ENCODE assay signal across 22 cellular contexts in the genomic region with DNA sequence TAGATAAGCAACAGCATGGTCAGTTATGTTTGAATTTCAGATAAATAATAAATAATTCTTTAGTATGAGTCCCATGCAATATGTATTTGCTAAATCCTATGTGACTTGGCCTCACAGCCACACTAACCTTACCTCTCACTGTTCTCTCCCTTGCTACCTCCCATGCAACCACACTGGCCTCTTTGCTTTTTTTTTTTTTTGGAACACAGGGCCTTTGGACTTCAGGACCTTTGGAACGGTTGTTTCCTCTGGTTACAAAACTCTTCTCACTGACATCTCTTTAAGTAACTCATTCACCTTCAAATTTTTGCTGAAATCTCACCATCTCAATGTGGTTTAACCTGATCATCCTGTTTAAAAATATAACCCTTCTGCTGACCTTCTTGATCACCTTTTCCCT.
"Had no signal": no experiment of that assay in that cellular context is flagged by ENCODE, and none has a peak within 500 bp of the region (broad histone marks: within the 10 kb centered on the region; RNA-seq: fewer than 3 reads in every experiment).

No MANE protein-coding gene starts in this region.

- H3K27me3 Mint-ChIP-seq: naive thymus-derived CD8-positive, alpha-beta T cell; stimulated activated naive CD8-positive, alpha-beta T cell treated with anti-CD3 and anti-CD28 coated beads, Interleukin-15, amount 100 ng/mL, for 72 hours had no signal

- H3K4me3 ChIP-seq: coronary artery, esophagus muscularis mucosa, left ventricle myocardium inferior, lower lobe of right lung, ovary, psoas muscle, skin epidermis, suprapubic skin, transverse colon, vagina had no signal

- H3K27me3 ChIP-seq: esophagus muscularis mucosa, ovary, suprapubic skin, transverse colon, vagina had no signal

- DNase-seq: dermis blood vessel endothelial cell; effector memory CD4-positive, alpha-beta T cell; kidney; left ventricle myocardium inferior; lower lobe of right lung; naive thymus-derived CD8-positive, alpha-beta T cell; nephron progenitor cell; occipital lobe; ovary; posterior cingulate gyrus; psoas muscle; right cardiac atrium; stimulated activated CD4-positive, alpha-beta T cell treated with anti-CD3 and anti-CD28 coated beads, Interleukin-15, amount 100 ng/mL, for 24 hours; stimulated activated CD4-positive, alpha-beta T cell treated with anti-CD3 and anti-CD28 coated beads, Interleukin-2, amount 100 ng/mL, for 48 hours; stimulated activated naive CD4-positive, alpha-beta T cell; stimulated activated naive CD8-positive, alpha-beta T cell treated with anti-CD3 and anti-CD28 coated beads, Interleukin-15, amount 100 ng/mL, for 72 hours; transverse colon had no signal

- H3K9me3 ChIP-seq: esophagus muscularis mucosa, left ventricle myocardium inferior, lower lobe of right lung, ovary, psoas muscle, suprapubic skin, transverse colon, vagina had no signal

- H3K4me1 ChIP-seq: esophagus muscularis mucosa, left ventricle myocardium inferior, lower lobe of right lung, psoas muscle, suprapubic skin, transverse colon, vagina had no signal

- H3K27ac ChIP-seq: coronary artery, esophagus muscularis mucosa, left ventricle myocardium inferior, lower lobe of right lung, ovary, psoas muscle, skin epidermis, suprapubic skin, transverse colon, vagina had no signal

- ATAC-seq: lower lobe of right lung; naive thymus-derived CD8-positive, alpha-beta T cell; psoas muscle; right cardiac atrium; stimulated activated naive CD8-positive, alpha-beta T cell treated with anti-CD3 and anti-CD28 coated beads, Interleukin-15, amount 100 ng/mL, for 72 hours had no signal

- H3K36me3 ChIP-seq: ovary had no signal

- H3K4me1 Mint-ChIP-seq: nephron progenitor cell; stimulated activated naive CD8-positive, alpha-beta T cell treated with anti-CD3 and anti-CD28 coated beads, Interleukin-15, amount 100 ng/mL, for 72 hours had no signal

- H3K27ac Mint-ChIP-seq: naive thymus-derived CD8-positive, alpha-beta T cell; nephron progenitor cell; stimulated activated naive CD8-positive, alpha-beta T cell treated with anti-CD3 and anti-CD28 coated beads, Interleukin-15, amount 100 ng/mL, for 72 hours had no signal

- H3K4me3 Mint-ChIP-seq: naive thymus-derived CD8-positive, alpha-beta T cell; nephron progenitor cell; stimulated activated naive CD8-positive, alpha-beta T cell treated with anti-CD3 and anti-CD28 coated beads, Interleukin-15, amount 100 ng/mL, for 72 hours had no signal
